In genomic region chr2:149928026-149928425, GRCh38 we compare ENCODE assay signal across 21 cellular contexts.
"Had no signal": no experiment of that assay in that cellular context is flagged by ENCODE, and none has a peak within 500 bp of the region (broad histone marks: within the 10 kb centered on the region; RNA-seq: fewer than 3 reads in every experiment).

No MANE protein-coding gene starts in this region.

- H3K4me1 Mint-ChIP-seq: activated B cell treated with CpG ODN at 0.5 μM for 24 hours; activated CD4-positive, alpha-beta T cell treated with anti-CD3 and anti-CD28 coated beads, Interleukin-2, amount 10 ng/mL, durations not matched to agents 24 days and 14 days; nephron had no signal

- ATAC-seq: activated CD8-positive, alpha-beta T cell treated with anti-CD3 and anti-CD28 coated beads, Interleukin-2, amount 10 ng/mL, durations not matched to agents 7 days and 5 days; activated naive CD4-positive, alpha-beta T cell treated with anti-CD3 and anti-CD28 coated beads, Interleukin-2, amount 50 U/mL, for 72 hours; body of pancreas; left lobe of liver had no signal

- H3K4me3 Mint-ChIP-seq: activated B cell treated with CpG ODN at 0.5 μM for 24 hours; activated CD4-positive, alpha-beta T cell treated with anti-CD3 and anti-CD28 coated beads, Interleukin-2, amount 10 ng/mL, durations not matched to agents 24 days and 14 days; activated CD8-positive, alpha-beta T cell treated with anti-CD3 and anti-CD28 coated beads, Interleukin-2, amount 10 ng/mL, durations not matched to agents 7 days and 5 days; nephron; type B pancreatic cell had no signal

- H3K27me3 Mint-ChIP-seq: activated B cell treated with CpG ODN at 0.5 μM for 24 hours; activated CD4-positive, alpha-beta T cell treated with anti-CD3 and anti-CD28 coated beads, Interleukin-2, amount 10 ng/mL, durations not matched to agents 24 days and 14 days; progenitor cell of endocrine pancreas; type B pancreatic cell had no signal

- DNase-seq: activated B cell treated with CpG ODN at 0.5 μM for 24 hours; activated CD4-positive, alpha-beta T cell treated with anti-CD3 and anti-CD28 coated beads, Interleukin-2, amount 10 ng/mL, durations not matched to agents 24 days and 14 days; activated CD8-positive, alpha-beta memory T cell treated with anti-CD3 and anti-CD28 coated beads, Interleukin-2, amount 50 U/mL, for 4 hours; activated CD8-positive, alpha-beta T cell treated with anti-CD3 and anti-CD28 coated beads, Interleukin-2, amount 10 ng/mL, durations not matched to agents 7 days and 5 days; activated effector memory CD4-positive, alpha-beta T cell treated with anti-CD3 and anti-CD28 coated beads, Interleukin-2, amount 50 U/mL, for 16 hours; activated T-cell treated with anti-CD3 and anti-CD28 coated beads, Interleukin-2, amount 50 U/mL, for 48 hours; amniotic stem cell; body of pancreas; central memory CD4-positive, alpha-beta T cell; colonic mucosa; hippocampal formation; mesendoderm; nucleus accumbens; small intestine; stimulated activated CD4-positive, alpha-beta T cell treated with anti-CD3 and anti-CD28 coated beads, Interleukin-4, amount 100 ng/mL, for 24 hours; stimulated activated naive CD4-positive, alpha-beta T cell had no signal

- H3K36me3 Mint-ChIP-seq: activated naive CD4-positive, alpha-beta T cell treated with anti-CD3 and anti-CD28 coated beads, Interleukin-2, amount 50 U/mL, for 72 hours; type B pancreatic cell had no signal

- H3K9me3 Mint-ChIP-seq: activated B cell treated with CpG ODN at 0.5 μM for 24 hours; activated CD4-positive, alpha-beta T cell treated with anti-CD3 and anti-CD28 coated beads, Interleukin-2, amount 10 ng/mL, durations not matched to agents 24 days and 14 days; nephron; type B pancreatic cell had no signal

- H3K27ac Mint-ChIP-seq: activated B cell treated with CpG ODN at 0.5 μM for 24 hours; activated CD4-positive, alpha-beta T cell treated with anti-CD3 and anti-CD28 coated beads, Interleukin-2, amount 10 ng/mL, durations not matched to agents 24 days and 14 days; activated CD8-positive, alpha-beta T cell treated with anti-CD3 and anti-CD28 coated beads, Interleukin-2, amount 10 ng/mL, durations not matched to agents 7 days and 5 days; activated naive CD4-positive, alpha-beta T cell treated with anti-CD3 and anti-CD28 coated beads, Interleukin-2, amount 50 U/mL, for 72 hours; nephron; progenitor cell of endocrine pancreas; type B pancreatic cell had no signal
